9 cellular contexts compared by ENCODE assay signal in the genomic region with DNA sequence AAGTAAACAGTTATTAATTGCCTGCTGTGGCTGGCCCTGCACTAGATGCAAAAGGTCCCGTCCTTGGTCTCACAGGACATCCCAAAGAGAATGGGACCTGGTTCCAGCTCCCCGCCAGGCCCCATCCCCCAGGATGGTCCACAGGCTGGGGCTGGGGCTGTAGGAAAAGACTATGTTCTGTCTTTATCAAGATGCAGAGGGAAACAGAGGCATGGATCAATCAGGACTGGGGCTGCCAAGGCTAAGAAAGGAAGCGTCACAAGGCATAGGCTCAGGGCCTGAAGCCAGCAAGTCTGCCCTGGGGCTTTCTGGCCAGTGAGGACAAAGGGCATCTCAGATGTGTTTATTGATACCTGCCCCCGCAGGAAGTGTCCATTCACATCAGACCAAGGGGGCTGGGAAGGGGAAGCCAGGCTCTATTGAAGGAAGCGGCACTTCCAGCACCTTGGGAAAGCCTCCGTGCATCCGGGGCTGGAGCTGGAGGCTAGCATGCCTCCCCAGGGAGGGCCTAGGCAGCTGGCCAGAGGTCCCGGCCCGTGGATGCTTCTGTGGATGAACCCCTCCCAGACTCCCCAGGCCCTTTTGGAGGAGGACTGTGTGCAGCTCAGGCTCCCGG. TPM values are rescaled to one million over a fixed set of nuclear protein-coding genes. Genes with fewer than 3 reads are reported as not detected.
DNase-seq lines count a peak whose midpoint lies in the region; ATAC-seq and TF ChIP-seq lines count a peak whose summit lies in the region.
"Had no signal": no experiment of that assay in that cellular context is flagged by ENCODE, and none has a peak within 500 bp of the region (broad histone marks: within the 10 kb centered on the region; RNA-seq: fewer than 3 reads in every experiment).

No MANE protein-coding gene starts in this region.

- intact Hi-C loops in upper lobe of right lung (cut with DNase I): no loop called here

- H3K4me1 ChIP-seq in mesendoderm (ENCODE audit: control insufficient read depth, low read depth, low read length): no peaks in the 10 kb centered on the region
- peaks cover 91% of the 10 kb centered on the region for H3K4me1 ChIP-seq in upper lobe of right lung

- H3K4ac ChIP-seq in mesendoderm (ENCODE audit: low read depth, low read length): no peak overlapping the region

- no peak overlapping the region for H3K4me3 ChIP-seq in choroid plexus epithelial cell (ENCODE audit: low read depth, low read length)
- H3K4me3 ChIP-seq in mesendoderm (ENCODE audit: low read length): no peak overlapping the region
- no peak overlapping the region for H3K4me3 ChIP-seq in upper lobe of right lung

- CTCF ChIA-PET in activated CD4-positive, alpha-beta T cell treated with anti-CD3 and anti-CD28 coated beads, Interleukin-2, amount 10 ng/mL, durations not matched to agents 7 days and 5 days (lab: Charles Lee): interaction anchor here (1.2 to 3.6 kb wide), 9 partner anchors 9 to 70 kb away, joined by 3 to 27 read pairs (median 4); no protein-coding TSS in a partner anchor

- H3K79me1 ChIP-seq in mesendoderm (ENCODE audit: low read length): no peaks in the 10 kb centered on the region

- no peak for TF ChIP-seq CTCF in choroid plexus epithelial cell (conservative IDR thresholded peaks at IDR 0.05; ENCODE audit: low read depth, low read length)
- TF ChIP-seq CTCF in upper lobe of right lung (IDR thresholded peaks at IDR 0.05): no peak
- TF ChIP-seq CTCF in omental fat pad (IDR thresholded peaks at IDR 0.05): no peak

- no peaks in the 10 kb centered on the region for H3K9me3 ChIP-seq in upper lobe of right lung

- H3K9me3 Mint-ChIP-seq in activated CD4-positive, alpha-beta T cell treated with anti-CD3 and anti-CD28 coated beads, Interleukin-2, amount 10 ng/mL, durations not matched to agents 7 days and 5 days: no peaks in the 10 kb centered on the region

- H3K36me3 Mint-ChIP-seq in activated CD4-positive, alpha-beta T cell treated with anti-CD3 and anti-CD28 coated beads, Interleukin-2, amount 10 ng/mL, durations not matched to agents 7 days and 5 days (ENCODE audit: low read depth): peaks cover 65% of the 10 kb centered on the region

- DNase-seq in activated CD4-positive, alpha-beta T cell treated with anti-CD3 and anti-CD28 coated beads, Interleukin-2, amount 10 ng/mL, durations not matched to agents 7 days and 5 days: no peak
- no peak for DNase-seq in activated CD4-positive, alpha-beta T cell treated with anti-CD3 and anti-CD28 coated beads, Interleukin-2, amount 50 U/mL, for 1 hour
- DNase-seq in choroid plexus epithelial cell (ENCODE audit: low read depth) (peak; percentile 80), mesendoderm (no peak), upper lobe of right lung (no peak), omental fat pad (ENCODE audit: low spot score) (no peak)
- DNase-seq: AML-193 had no signal

- no peak overlapping the region for H2BK5ac ChIP-seq in mesendoderm (ENCODE audit: low read length)

- no CpG with 5 or more reads among the region's 10 CpGs for WGBS in mesendoderm (ENCODE audit: extremely low coverage, insufficient coverage, low lambda C conversion rate)

- H3K79me2 ChIP-seq in mesendoderm (ENCODE audit: control insufficient read depth, insufficient read depth, low read length): no peaks in the 10 kb centered on the region

- no peak overlapping the region for H3K18ac ChIP-seq in mesendoderm (ENCODE audit: low read length)

- no peak overlapping the region for H3K4me2 ChIP-seq in mesendoderm (ENCODE audit: low read length)

- H2BK120ac ChIP-seq in mesendoderm (ENCODE audit: low read depth, low read length): no peak overlapping the region

- H3K4me1 Mint-ChIP-seq in activated CD4-positive, alpha-beta T cell treated with anti-CD3 and anti-CD28 coated beads, Interleukin-2, amount 10 ng/mL, durations not matched to agents 7 days and 5 days: peaks cover 87% of the 10 kb centered on the region

- H3K23ac ChIP-seq in mesendoderm (ENCODE audit: low read length): no peak overlapping the region

- H3K27ac Mint-ChIP-seq in activated CD4-positive, alpha-beta T cell treated with anti-CD3 and anti-CD28 coated beads, Interleukin-2, amount 10 ng/mL, durations not matched to agents 7 days and 5 days: peak overlapping the region; percentile 93

- POLR2A ChIA-PET in activated CD4-positive, alpha-beta T cell treated with anti-CD3 and anti-CD28 coated beads, Interleukin-2, amount 10 ng/mL, durations not matched to agents 7 days and 5 days (lab: Charles Lee): no interaction called here

- no peak overlapping the region for H3K9ac ChIP-seq in mesendoderm (ENCODE audit: low read length)

- H3K27me3 ChIP-seq in mesendoderm (ENCODE audit: insufficient read depth, low read length, poor library complexity) (no peaks in the 10 kb centered on the region), upper lobe of right lung (no peaks in the 10 kb centered on the region)

- no peak overlapping the region for H3K4me3 Mint-ChIP-seq in activated CD4-positive, alpha-beta T cell treated with anti-CD3 and anti-CD28 coated beads, Interleukin-2, amount 10 ng/mL, durations not matched to agents 7 days and 5 days

- H4K5ac ChIP-seq in mesendoderm (ENCODE audit: low read length): no peak overlapping the region

- no peaks in the 10 kb centered on the region for H3K27me3 Mint-ChIP-seq in activated CD4-positive, alpha-beta T cell treated with anti-CD3 and anti-CD28 coated beads, Interleukin-2, amount 10 ng/mL, durations not matched to agents 7 days and 5 days

- H4K8ac ChIP-seq in mesendoderm (ENCODE audit: low read depth, low read length): no peak overlapping the region

- no peak overlapping the region for H2BK15ac ChIP-seq in mesendoderm (replicated peaks; ENCODE audit: low read depth)

- no peak overlapping the region for H3K27ac ChIP-seq in mesendoderm (ENCODE audit: low read depth, low read length)
- peak overlapping the region; percentile 90 for H3K27ac ChIP-seq in upper lobe of right lung

- peak overlapping the region; percentile 25 for H3K56ac ChIP-seq in mesendoderm (ENCODE audit: low read length)

- H3K36me3 ChIP-seq in mesendoderm (ENCODE audit: control insufficient read depth, insufficient read depth, low read length): no peaks in the 10 kb centered on the region
- H3K36me3 ChIP-seq in upper lobe of right lung: no peaks in the 10 kb centered on the region

- no peak overlapping the region for H2AK5ac ChIP-seq in mesendoderm (ENCODE audit: low read length)

- peak; percentile 6 for ATAC-seq in upper lobe of right lung
- ATAC-seq in omental fat pad (ENCODE audit: low FRiP score): no peak
- no peak for ATAC-seq in GM21515 (IDR thresholded peaks at IDR 0.05; ENCODE audit: unreplicated experiment)
- no peak for ATAC-seq in HG03025 (IDR thresholded peaks at IDR 0.05; ENCODE audit: low FRiP score, unreplicated experiment)

RNA-seq across cellular contexts. Expression of a gene that starts 5.8 kb away (rescaled TPM):
- total RNA-seq in activated CD4-positive, alpha-beta T cell treated with anti-CD3 and anti-CD28 coated beads, Interleukin-2, amount 10 ng/mL, durations not matched to agents 7 days and 5 days: 100 to 1,000 TPM; 120 to 148 TPM
- 0.01 TPM for polyA plus RNA-seq in mesendoderm (2013, experiment 1 of 2)
- 0.07 TPM for polyA plus RNA-seq in mesendoderm (2013, experiment 2 of 2)
- total RNA-seq in upper lobe of right lung (128 TPM), omental fat pad (100 to 1,000 TPM in 2 of 4 donors, 10 to 100 TPM in 2; 65.1 to 119 (median 86.3) TPM)

RNA-seq across cellular contexts. Expression of a gene that starts 48.0 kb away (rescaled TPM):
- total RNA-seq in activated CD4-positive, alpha-beta T cell treated with anti-CD3 and anti-CD28 coated beads, Interleukin-2, amount 10 ng/mL, durations not matched to agents 7 days and 5 days: under 1 TPM; 0.52 to 0.71 TPM
- 0.29 TPM for polyA plus RNA-seq in mesendoderm (2013, experiment 1 of 2)
- polyA plus RNA-seq in mesendoderm (2013, experiment 2 of 2): 0.25 TPM
- total RNA-seq in upper lobe of right lung: 0.52 TPM
- total RNA-seq in omental fat pad: under 1 TPM; 0.16 to 0.56 (median 0.31) TPM
